In genomic region chr9:77647659-77648457, GRCh38 we compare ENCODE assay signal across 8 cellular contexts.
A peak's percentile ranks its signal among the peaks of the same experiment; 100 is the strongest.
DNase-seq lines count a peak whose midpoint lies in the region.

TSS of gene GNA14 (minus strand) at chr9:77648322. CDS start at chr9:77647793, 529 bp downstream.

- peaks cover 8% of the 10 kb centered on the region for H3K4me1 ChIP-seq in adipocyte (ENCODE audit: control insufficient read depth, insufficient read depth, low read length)

- H3K27me3 ChIP-seq in adipocyte (replicated peaks; ENCODE audit: control insufficient read depth, insufficient read depth, low read length) = no peaks in the 10 kb centered on the region

- peak within 1 kb of the TSS; percentile 84 for H3K4me3 ChIP-seq in adipocyte (ENCODE audit: low read length)
- peak within 1 kb of the TSS; percentile 58 for H3K4me3 ChIP-seq in iPS-18c (ENCODE audit: insufficient read depth, low read depth, low read length)
- H3K4me3 ChIP-seq in skin epidermis = peak within 1 kb of the TSS; percentile 15 to 52 (median 36)

- peak; percentile 16 for DNase-seq in DMS79 treated with DMSO at 0.1 percent for 48 hours (lab: John Stamatoyannopoulos, UW)
- DNase-seq in DMS79 (lab: John Stamatoyannopoulos, UW) = no peak
- DNase-seq in adipocyte (ENCODE audit: low read depth) = peak; percentile 43
- no peak for DNase-seq in NCI-H2081 (lab: John Stamatoyannopoulos, UW)
- no peak for DNase-seq in NCI-H2081 treated with DMSO at 0.1 percent for 48 hours (lab: John Stamatoyannopoulos, UW)
- no peak for DNase-seq in activated effector memory CD4-positive, alpha-beta T cell treated with anti-CD3 and anti-CD28 coated beads, Interleukin-2, amount 50 U/mL, for 16 hours

- peak within 1 kb of the TSS; percentile 77 for H3K9ac ChIP-seq in adipocyte (ENCODE audit: low read length)

- H3K9me3 ChIP-seq in adipocyte (ENCODE audit: control insufficient read depth, low read length) (no peaks in the 10 kb centered on the region), iPS-18c (ENCODE audit: control insufficient read depth, insufficient read depth, low read length) (no peaks in the 10 kb centered on the region)

- H3K27ac ChIP-seq in skin epidermis = peak within 1 kb of the TSS in 5 of 21 experiments; percentile 1 to 54 (median 26)

- no peaks in the 10 kb centered on the region for H3K36me3 ChIP-seq in adipocyte (ENCODE audit: control insufficient read depth, insufficient read depth, low read length, severe bottlenecking)

Comparison
In these comparisons a context has a peak if more than half of its experiments do, and no peak if none do; other contexts are left out.
1. DNase-seq: peak in DMS79 treated with DMSO at 0.1 percent for 48 hours (single experiment) and adipocyte (single experiment); none in DMS79 (single experiment), NCI-H2081 (0 of 2), NCI-H2081 treated with DMSO at 0.1 percent for 48 hours (single experiment) and activated effector memory CD4-positive, alpha-beta T cell treated with anti-CD3 and anti-CD28 coated beads, Interleukin-2, amount 50 U/mL, for 16 hours (single experiment).
2. Peak in every context shown above with its lines, with median percentiles within 50 percentile points of each other: H3K4me3 ChIP-seq.